9 cellular contexts compared by ENCODE assay signal in genomic region chrX:135484636-135485289, GRCh38. TPM values are rescaled to one million over a fixed set of nuclear protein-coding genes. Genes with fewer than 3 reads are reported as not detected.
DNase-seq lines count a peak whose midpoint lies in the region; ATAC-seq and TF ChIP-seq lines count a peak whose summit lies in the region.
"Had no signal": no experiment of that assay in that cellular context is flagged by ENCODE, and none has a peak within 500 bp of the region (broad histone marks: within the 10 kb centered on the region; RNA-seq: fewer than 3 reads in every experiment).

No MANE protein-coding gene starts in this region.

- H3K36me3 ChIP-seq in Panc1 (ENCODE audit: control insufficient read depth, insufficient read depth, low read length) = no peaks in the 10 kb centered on the region
- no peaks in the 10 kb centered on the region for H3K36me3 ChIP-seq in neural progenitor cell

- no peak overlapping the region for H2AFZ ChIP-seq in H9 (ENCODE audit: low read length)
- H2AFZ ChIP-seq in neural progenitor cell (replicated peaks) = peak overlapping the region; percentile 29

- H4K5ac ChIP-seq in H9 (ENCODE audit: insufficient read length, low read depth, low read length) = no peak overlapping the region

- H3K4me2 ChIP-seq in H9 (ENCODE audit: insufficient read depth, insufficient read length, low read length) (no peak overlapping the region), neural progenitor cell (no peak overlapping the region)

- CTCF ChIA-PET in Panc1 (lab: Charles Lee) = no interaction called here

- no peaks in the 10 kb centered on the region for H3K79me2 ChIP-seq in H9 (ENCODE audit: insufficient read depth, low read length)
- no peaks in the 10 kb centered on the region for H3K79me2 ChIP-seq in neural progenitor cell (ENCODE audit: low read depth)

- H3K4me3 Mint-ChIP-seq in H9 (no peak overlapping the region), endothelial cell (ENCODE audit: unreplicated experiment) (no peak overlapping the region), neural progenitor cell (no peak overlapping the region)
- H3K4me3 Mint-ChIP-seq in stimulated activated effector memory CD8-positive, alpha-beta T cell treated with anti-CD3 and anti-CD28 coated beads, Interleukin-12 subunit alpha, Interleukin-12 subunit beta, amount 100 ng/mL, for 72 hours = no peak overlapping the region

- no peak overlapping the region for H3T11ph ChIP-seq in H9 (ENCODE audit: low read length)

- in situ Hi-C loops in Panc1 (cut with HindIII; ENCODE audit: low pct_unique_long_range_greater_than_20kb, low sequenced_read_pairs) = no loop called here

- peaks cover 14% of the 10 kb centered on the region for H3K9me3 ChIP-seq in H9 (ENCODE audit: control insufficient read depth, low read depth, low read length)
- H3K9me3 ChIP-seq in Panc1 (ENCODE audit: control insufficient read depth, insufficient read depth, low read depth, low read length) = no peaks in the 10 kb centered on the region
- H3K9me3 ChIP-seq in neural progenitor cell (ENCODE audit: low read depth) = no peaks in the 10 kb centered on the region

- no peak overlapping the region for H4K8ac ChIP-seq in H9 (replicated peaks; ENCODE audit: insufficient read length, low read depth, low read length)

- H3K4me1 ChIP-seq in H9 (ENCODE audit: insufficient read depth, low read length) (no peaks in the 10 kb centered on the region), Panc1 (ENCODE audit: control insufficient read depth, insufficient read depth, low read length) (no peaks in the 10 kb centered on the region), neural progenitor cell (no peaks in the 10 kb centered on the region)

- H3K9ac ChIP-seq in H9 (ENCODE audit: extremely low read depth, insufficient read length, low read length) = no peak overlapping the region
- H3K9ac ChIP-seq in neural progenitor cell = no peak overlapping the region

- BruUV-seq in Panc1 (replicated peaks; lab: Mats Ljungman, UMichigan) = no TSS peak

- no peak overlapping the region for H3K4ac ChIP-seq in H9 (ENCODE audit: low read depth, low read length)

- peak; percentile 73; the same call in 1 of the 2 replicates for ATAC-seq in Panc1
- no peak for ATAC-seq in stimulated activated effector memory CD8-positive, alpha-beta T cell treated with anti-CD3 and anti-CD28 coated beads, Interleukin-12 subunit alpha, Interleukin-12 subunit beta, amount 100 ng/mL, for 72 hours

- no peak overlapping the region for H3K23ac ChIP-seq in H9 (ENCODE audit: insufficient read length, low read depth, low read length)

- H4K20me1 ChIP-seq in H9 (ENCODE audit: control insufficient read depth, insufficient read depth, insufficient read length) = no peaks in the 10 kb centered on the region
- no peaks in the 10 kb centered on the region for H4K20me1 ChIP-seq in neural progenitor cell (ENCODE audit: low read depth)

- H3K4me3 ChIP-seq in Panc1 (ENCODE audit: low read depth in 2 of 2, low read length in 2 of 2) (no peak overlapping the region), neural progenitor cell (no peak overlapping the region)
- H3K4me3 ChIP-seq: skin epidermis had no signal

- H2BK15ac ChIP-seq in H9 (ENCODE audit: low read depth, low read length) = no peak overlapping the region

- TF ChIP-seq CTCF in H9 (conservative IDR thresholded peaks at IDR 0.05) = peak; percentile 59; the same call in 2 of the 3 replicates
- peak; percentile 81 for TF ChIP-seq CTCF in Panc1 (IDR thresholded peaks at IDR 0.05)
- no peak for TF ChIP-seq CTCF in endothelial cell (IDR thresholded peaks at IDR 0.05; ENCODE audit: unreplicated experiment)
- peak; percentile 58 for TF ChIP-seq CTCF in neural progenitor cell (IDR thresholded peaks at IDR 0.05)

- no peak overlapping the region for H2AK5ac ChIP-seq in H9 (ENCODE audit: insufficient read length, low read length)

- H3K27ac ChIP-seq in H9 (ENCODE audit: insufficient read length, low read depth, low read length) (no peak overlapping the region), Panc1 (ENCODE audit: low read length) (no peak overlapping the region), neural progenitor cell (no peak overlapping the region)
- H3K27ac ChIP-seq: skin epidermis had no signal

- no peak overlapping the region for H3K14ac ChIP-seq in H9 (ENCODE audit: insufficient read depth, low read length)

- POLR2A ChIA-PET in Panc1 (lab: Charles Lee) = no interaction called here

- H3K27ac Mint-ChIP-seq in H9 (0 out of 7 replicates have a peak overlapping the region, but pooled peaks of 1 of the 3 experiments have one; percentile 25), endothelial cell (ENCODE audit: unreplicated experiment) (no peak overlapping the region), neural progenitor cell (no peak overlapping the region)
- H3K27ac Mint-ChIP-seq in stimulated activated effector memory CD8-positive, alpha-beta T cell treated with anti-CD3 and anti-CD28 coated beads, Interleukin-12 subunit alpha, Interleukin-12 subunit beta, amount 100 ng/mL, for 72 hours = no peak overlapping the region

- no peaks in the 10 kb centered on the region for H3K4me1 Mint-ChIP-seq in H9
- H3K4me1 Mint-ChIP-seq in endothelial cell (ENCODE audit: unreplicated experiment) = no peaks in the 10 kb centered on the region
- H3K4me1 Mint-ChIP-seq in neural progenitor cell = no peaks in the 10 kb centered on the region
- no peaks in the 10 kb centered on the region for H3K4me1 Mint-ChIP-seq in stimulated activated effector memory CD8-positive, alpha-beta T cell treated with anti-CD3 and anti-CD28 coated beads, Interleukin-12 subunit alpha, Interleukin-12 subunit beta, amount 100 ng/mL, for 72 hours

- no peaks in the 10 kb centered on the region for H3K27me3 ChIP-seq in H9 (ENCODE audit: insufficient read depth, low read length)
- no peaks in the 10 kb centered on the region; the same call in 1 of the 2 replicates for H3K27me3 ChIP-seq in Panc1 (ENCODE audit: control insufficient read depth, insufficient read depth, low read length)
- H3K27me3 ChIP-seq in neural progenitor cell = no peaks in the 10 kb centered on the region

- H3K9me3 Mint-ChIP-seq in H9 (peaks cover 38 to 60% of the 10 kb centered on the region in 2 experiments), endothelial cell (ENCODE audit: unreplicated experiment) (no peaks in the 10 kb centered on the region), neural progenitor cell (no peaks in the 10 kb centered on the region)
- no peaks in the 10 kb centered on the region for H3K9me3 Mint-ChIP-seq in stimulated activated effector memory CD8-positive, alpha-beta T cell treated with anti-CD3 and anti-CD28 coated beads, Interleukin-12 subunit alpha, Interleukin-12 subunit beta, amount 100 ng/mL, for 72 hours

- no peaks in the 10 kb centered on the region for H3K36me3 Mint-ChIP-seq in H9 (ENCODE audit: insufficient read depth in 1 of 3, low read depth in 3 of 3)
- H3K36me3 Mint-ChIP-seq in endothelial cell (ENCODE audit: low read depth, unreplicated experiment) = no peaks in the 10 kb centered on the region
- H3K36me3 Mint-ChIP-seq in neural progenitor cell = no peaks in the 10 kb centered on the region
- no peaks in the 10 kb centered on the region for H3K36me3 Mint-ChIP-seq in stimulated activated effector memory CD8-positive, alpha-beta T cell treated with anti-CD3 and anti-CD28 coated beads, Interleukin-12 subunit alpha, Interleukin-12 subunit beta, amount 100 ng/mL, for 72 hours

- no peak overlapping the region for H4K91ac ChIP-seq in H9 (ENCODE audit: insufficient read length, low read depth, low read length)

- H3K27me3 Mint-ChIP-seq in H9 (ENCODE audit: low read depth) = no peaks in the 10 kb centered on the region
- H3K27me3 Mint-ChIP-seq in endothelial cell (ENCODE audit: unreplicated experiment) = no peaks in the 10 kb centered on the region
- peaks cover 4% of the 10 kb centered on the region for H3K27me3 Mint-ChIP-seq in neural progenitor cell (ENCODE audit: insufficient read depth, low read depth)

- DNase-seq in DMS114 treated with DMSO at 0.1 percent for 48 hours (lab: John Stamatoyannopoulos, UW; ENCODE audit: unreplicated experiment) (peak; percentile 5), H9 (no peak), Panc1 (ENCODE audit: low read depth, low spot score) (peak; percentile 32), endothelial cell (ENCODE audit: low spot score) (peak; percentile 4), neural progenitor cell (ENCODE audit: low spot score) (peak; percentile 31), COR-L47 (lab: John Stamatoyannopoulos, UW) (no peak), NCI-H510A treated with DMSO at 0.1 percent for 48 hours (lab: John Stamatoyannopoulos, UW) (no peak)
- no peak for DNase-seq in stimulated activated effector memory CD8-positive, alpha-beta T cell treated with anti-CD3 and anti-CD28 coated beads, Interleukin-12 subunit alpha, Interleukin-12 subunit beta, amount 100 ng/mL, for 72 hours (ENCODE audit: low spot score in 2 of 2)

- H2BK12ac ChIP-seq in H9 (ENCODE audit: insufficient read length, low read depth, low read length) = no peak overlapping the region

- no CpG with 5 or more reads among the region's 3 CpGs for WGBS in H9 (ENCODE audit: extremely low coverage, insufficient read length, low lambda C conversion rate)

- H2BK120ac ChIP-seq in H9 (ENCODE audit: low read depth, low read length, poor library complexity, severe bottlenecking) = no peak overlapping the region

- H2BK5ac ChIP-seq in H9 (ENCODE audit: insufficient read length, low read length) = no peak overlapping the region

- no peaks in the 10 kb centered on the region for H3K79me1 ChIP-seq in H9 (ENCODE audit: insufficient read depth, low read depth, low read length, poor library complexity, severe bottlenecking)

- intact Hi-C loops in Panc1 (cut with micrococcal nuclease; ENCODE audit: unreplicated experiment) = loop anchor here (2.0 to 10.0 kb wide), 3 partner anchors 112 to 450 kb away; no protein-coding TSS in a partner anchor

- no peak overlapping the region for H3K56ac ChIP-seq in H9 (ENCODE audit: insufficient read length, low read depth, low read length)

- no peaks in the 10 kb centered on the region for H3K23me2 ChIP-seq in H9 (ENCODE audit: insufficient read length, low read depth, low read length, poor library complexity, severe bottlenecking)

- no peak overlapping the region for H3K18ac ChIP-seq in H9 (ENCODE audit: insufficient read length, low read depth, low read length)

- H2BK20ac ChIP-seq in H9 (ENCODE audit: low read depth, low read length, poor library complexity, severe bottlenecking) = no peak overlapping the region

- no peaks in the 10 kb centered on the region for H3F3A ChIP-seq in neural progenitor cell (ENCODE audit: low read depth)

RNA-seq across cellular contexts. Expression of gene INTS6L, which starts 35.7 kb away (rescaled TPM):
- total RNA-seq in H9 (2021) = 7.4 and 7.8 TPM in 2 replicates
- total RNA-seq in Panc1 (2021; ENCODE audit: unreplicated experiment) = 19.6 TPM
- 8.9 TPM for polyA plus RNA-seq in Panc1 (2012; ENCODE audit: insufficient read length)
- total RNA-seq in endothelial cell (ENCODE audit: unreplicated experiment) = 9.6 TPM
- 10.4 and 18.3 TPM in 2 replicates for total RNA-seq in neural progenitor cell (ENCODE audit: low replicate concordance)

Comparison
In these comparisons a context has a peak if more than half of its experiments do, and no peak if none do; other contexts are left out.
1. DNase-seq: peak in DMS114 treated with DMSO at 0.1 percent for 48 hours (single experiment), Panc1 (single experiment), endothelial cell (single experiment) and neural progenitor cell (single experiment); none in H9 (single experiment), COR-L47 (single experiment), stimulated activated effector memory CD8-positive, alpha-beta T cell treated with anti-CD3 and anti-CD28 coated beads, Interleukin-12 subunit alpha, Interleukin-12 subunit beta, amount 100 ng/mL, for 72 hours (0 of 2) and NCI-H510A treated with DMSO at 0.1 percent for 48 hours (single experiment).